In genomic region chr21:25827513-25827912, GRCh38 we compare ENCODE assay signal across 9 cellular contexts.
"Had no signal": no experiment of that assay in that cellular context is flagged by ENCODE, and none has a peak within 500 bp of the region (broad histone marks: within the 10 kb centered on the region; RNA-seq: fewer than 3 reads in every experiment).

No MANE protein-coding gene starts in this region.

- FAIRE-seq: HepG2 had no signal

- H3K9me3 Mint-ChIP-seq: HFFc6, IgD-negative memory B cell had no signal

- H3K27ac Mint-ChIP-seq: HFFc6, IgD-negative memory B cell had no signal

- ATAC-seq: HCT116, HepG2 had no signal

- H3K27ac ChIP-seq: HL-60 had no signal

- DNase-seq: GOT3, H7, HFFc6, KBM-7 had no signal

- H3K4me3 Mint-ChIP-seq: HFFc6, IgD-negative memory B cell had no signal

- H3K36me3 ChIP-seq: HAP-1 had no signal

- H3K36me3 Mint-ChIP-seq: IgD-negative memory B cell had no signal

- H3K9me3 ChIP-seq: HAP-1 had no signal

- H3K4me1 ChIP-seq: HAP-1 had no signal

- H3K4me3 ChIP-seq: HAP-1 had no signal
